1 cellular context compared by ENCODE assay signal in the genomic region with DNA sequence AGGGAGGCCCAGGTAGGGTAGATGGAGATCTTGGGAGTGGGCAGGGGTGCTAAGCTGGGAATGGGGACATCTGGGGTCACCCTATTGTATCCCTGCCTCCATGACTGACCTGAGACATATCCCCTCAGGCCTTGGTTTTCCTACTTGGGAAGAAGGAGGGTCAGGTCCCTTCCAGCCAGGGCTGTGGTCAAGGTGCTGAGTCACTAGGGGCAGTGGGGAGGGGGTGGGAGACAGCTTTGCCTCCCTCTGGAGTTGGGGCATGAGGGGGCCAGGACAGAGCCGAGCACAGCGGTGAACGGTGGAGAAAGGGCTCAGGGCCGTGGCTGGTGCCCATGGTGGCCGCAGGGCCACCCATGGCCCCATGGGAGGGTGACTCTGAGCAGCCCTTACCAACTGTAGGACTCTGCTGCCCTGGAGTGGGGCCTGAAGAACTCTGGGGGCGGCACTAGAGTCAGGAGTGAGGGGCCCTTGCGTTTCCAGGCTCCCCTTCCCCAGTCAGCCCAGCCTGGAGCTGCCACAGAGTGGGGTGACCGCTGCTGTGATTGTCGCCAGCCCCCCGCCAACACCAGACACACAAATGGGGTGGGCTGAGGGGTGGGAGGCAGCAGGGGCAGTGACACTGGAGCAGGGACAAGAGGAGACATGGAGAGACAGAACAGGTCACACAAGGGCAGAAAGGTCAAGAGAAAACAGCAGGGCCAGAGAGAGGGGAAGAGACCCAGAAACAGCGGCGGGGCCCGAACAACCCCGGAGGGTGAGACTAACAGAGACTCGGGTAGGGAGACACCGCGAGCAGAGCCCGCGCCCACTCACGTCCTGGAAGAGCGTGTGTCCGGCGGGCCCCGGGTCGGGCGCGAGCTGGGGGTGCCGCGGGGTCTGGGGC.
A peak's percentile ranks its signal among the peaks of the same experiment; 100 is the strongest.
TF ChIP-seq lines count a peak whose summit lies in the region.

No MANE protein-coding gene starts in this region.

TF ChIP-seq in HepG2, 621 proteins besides CTCF, POLR2A, EP300 and RAD21 (continued from another document and continues in another):
- TF ChIP-seq, protein P1, sequence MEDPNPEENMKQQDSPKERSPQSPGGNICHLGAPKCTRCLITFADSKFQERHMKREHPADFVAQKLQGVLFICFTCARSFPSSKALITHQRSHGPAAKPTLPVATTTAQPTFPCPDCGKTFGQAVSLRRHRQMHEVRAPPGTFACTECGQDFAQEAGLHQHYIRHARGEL (CRISPR knock-in tag; IDR thresholded peaks at IDR 0.05): 0 out of 2 replicates have a peak, but pooled peaks have one; percentile 14
- TF ChIP-seq ELF3 (CRISPR knock-in tag; IDR thresholded peaks at IDR 0.05) (no peak), ZNF205 (CRISPR knock-in tag; IDR thresholded peaks at IDR 0.05) (peak; percentile 66; the same call in 1 of the 2 replicates), ZNF605 (CRISPR knock-in tag; IDR thresholded peaks at IDR 0.05) (peak; percentile 43; the same call in 1 of the 2 replicates), ZNF598 (CRISPR knock-in tag; IDR thresholded peaks at IDR 0.05; ENCODE audit: borderline replicate concordance) (peak; percentile 79; the same call in 1 of the 2 replicates), ZNF430 (CRISPR knock-in tag; IDR thresholded peaks at IDR 0.05) (0 out of 2 replicates have a peak, but pooled peaks have one; percentile 15), ZFYVE20 (CRISPR knock-in tag; IDR thresholded peaks at IDR 0.05; ENCODE audit: borderline replicate concordance, low read depth) (0 out of 2 replicates have a peak, but pooled peaks have one; percentile 10), HOXA5 (CRISPR knock-in tag; IDR thresholded peaks at IDR 0.05) (no peak), ZNF256 (CRISPR knock-in tag; conservative IDR thresholded peaks at IDR 0.05) (no peak), GABPB1 (CRISPR knock-in tag; IDR thresholded peaks at IDR 0.05) (peak; percentile 21; the same call in 1 of the 2 replicates), ZFX (CRISPR knock-in tag; IDR thresholded peaks at IDR 0.05; ENCODE audit: low read depth) (peak; percentile 49; the same call in 1 of the 2 replicates), ZNF441 (CRISPR knock-in tag; IDR thresholded peaks at IDR 0.05; ENCODE audit: borderline replicate concordance) (0 out of 2 replicates have a peak, but pooled peaks have one; percentile 40), MAFG (CRISPR knock-in tag; IDR thresholded peaks at IDR 0.05) (0 out of 2 replicates have a peak, but pooled peaks have one; percentile 53), ZIK1 (CRISPR knock-in tag; IDR thresholded peaks at IDR 0.05; ENCODE audit: borderline replicate concordance, low read depth) (peak; percentile 81; the same call in 1 of the 2 replicates), FOXC1 (CRISPR knock-in tag; IDR thresholded peaks at IDR 0.05; ENCODE audit: borderline replicate concordance) (peak; percentile 56; the same call in 1 of the 2 replicates), NKX3-1 (CRISPR knock-in tag; IDR thresholded peaks at IDR 0.05) (no peak), HNRNPL (IDR thresholded peaks at IDR 0.05; ENCODE audit: low read depth, low read length) (0 out of 2 replicates have a peak, but pooled peaks have one; percentile 66), KDM5A (IDR thresholded peaks at IDR 0.05; ENCODE audit: borderline replicate concordance, low read length) (peak; percentile 41; the same call in 1 of the 2 replicates), ZNF563 (CRISPR knock-in tag; IDR thresholded peaks at IDR 0.05) (peak; percentile 70), ZBTB21 (CRISPR knock-in tag; IDR thresholded peaks at IDR 0.05) (0 out of 2 replicates have a peak, but pooled peaks have one; percentile 19), ZNF460 (CRISPR knock-in tag; IDR thresholded peaks at IDR 0.05; ENCODE audit: borderline replicate concordance) (no peak), ZNF367 (CRISPR knock-in tag; IDR thresholded peaks at IDR 0.05; ENCODE audit: borderline replicate concordance) (no peak), GATAD1 (CRISPR knock-in tag; IDR thresholded peaks at IDR 0.05) (peak; percentile 14), XRCC5 (optimal IDR thresholded peaks at IDR 0.05; ENCODE audit: low read length) (no peak), ZFAT (CRISPR knock-in tag; conservative IDR thresholded peaks at IDR 0.05) (no peak), HIVEP1 (CRISPR knock-in tag; IDR thresholded peaks at IDR 0.05) (peak; percentile 57; the same call in 1 of the 2 replicates), ATAD3A (CRISPR knock-in tag; IDR thresholded peaks at IDR 0.05) (no peak), RBM22 (optimal IDR thresholded peaks at IDR 0.05; ENCODE audit: low read length) (peak; percentile 36), KMT2A (CRISPR knock-in tag; IDR thresholded peaks at IDR 0.05) (peak; percentile 21; the same call in 1 of the 2 replicates), HDAC2 (CRISPR knock-in tag; IDR thresholded peaks at IDR 0.05) (peak; percentile 5; the same call in 1 of the 2 replicates), ZNF788 (CRISPR knock-in tag; IDR thresholded peaks at IDR 0.05; ENCODE audit: borderline replicate concordance) (peak; percentile 29; the same call in 1 of the 2 replicates), ZMYM4 (CRISPR knock-in tag; IDR thresholded peaks at IDR 0.05) (peak; percentile 15), EED (CRISPR knock-in tag; IDR thresholded peaks at IDR 0.05) (peak; percentile 73; the same call in 1 of the 2 replicates), REXO4 (CRISPR knock-in tag; IDR thresholded peaks at IDR 0.05; ENCODE audit: borderline replicate concordance) (peak; percentile 43; the same call in 1 of the 2 replicates), NONO (IDR thresholded peaks at IDR 0.05) (no peak), NONO (CRISPR knock-in tag; conservative IDR thresholded peaks at IDR 0.05) (no peak), ISL2 (CRISPR knock-in tag; IDR thresholded peaks at IDR 0.05) (no peak), ARHGAP35 (CRISPR knock-in tag; IDR thresholded peaks at IDR 0.05; ENCODE audit: borderline replicate concordance) (0 out of 2 replicates have a peak, but pooled peaks have one; percentile 43), CEBPG (CRISPR knock-in tag; IDR thresholded peaks at IDR 0.05) (no peak), ZNF44 (CRISPR knock-in tag; IDR thresholded peaks at IDR 0.05) (no peak), ZNF614 (CRISPR knock-in tag; IDR thresholded peaks at IDR 0.05; ENCODE audit: borderline replicate concordance) (peak; percentile 24; the same call in 1 of the 2 replicates), ZNF792 (CRISPR knock-in tag; IDR thresholded peaks at IDR 0.05) (peak; percentile 6; the same call in 1 of the 2 replicates), MXI1 (IDR thresholded peaks at IDR 0.05; ENCODE audit: borderline replicate concordance, low read depth, low read length) (no peak)
- TF ChIP-seq, protein P2, sequence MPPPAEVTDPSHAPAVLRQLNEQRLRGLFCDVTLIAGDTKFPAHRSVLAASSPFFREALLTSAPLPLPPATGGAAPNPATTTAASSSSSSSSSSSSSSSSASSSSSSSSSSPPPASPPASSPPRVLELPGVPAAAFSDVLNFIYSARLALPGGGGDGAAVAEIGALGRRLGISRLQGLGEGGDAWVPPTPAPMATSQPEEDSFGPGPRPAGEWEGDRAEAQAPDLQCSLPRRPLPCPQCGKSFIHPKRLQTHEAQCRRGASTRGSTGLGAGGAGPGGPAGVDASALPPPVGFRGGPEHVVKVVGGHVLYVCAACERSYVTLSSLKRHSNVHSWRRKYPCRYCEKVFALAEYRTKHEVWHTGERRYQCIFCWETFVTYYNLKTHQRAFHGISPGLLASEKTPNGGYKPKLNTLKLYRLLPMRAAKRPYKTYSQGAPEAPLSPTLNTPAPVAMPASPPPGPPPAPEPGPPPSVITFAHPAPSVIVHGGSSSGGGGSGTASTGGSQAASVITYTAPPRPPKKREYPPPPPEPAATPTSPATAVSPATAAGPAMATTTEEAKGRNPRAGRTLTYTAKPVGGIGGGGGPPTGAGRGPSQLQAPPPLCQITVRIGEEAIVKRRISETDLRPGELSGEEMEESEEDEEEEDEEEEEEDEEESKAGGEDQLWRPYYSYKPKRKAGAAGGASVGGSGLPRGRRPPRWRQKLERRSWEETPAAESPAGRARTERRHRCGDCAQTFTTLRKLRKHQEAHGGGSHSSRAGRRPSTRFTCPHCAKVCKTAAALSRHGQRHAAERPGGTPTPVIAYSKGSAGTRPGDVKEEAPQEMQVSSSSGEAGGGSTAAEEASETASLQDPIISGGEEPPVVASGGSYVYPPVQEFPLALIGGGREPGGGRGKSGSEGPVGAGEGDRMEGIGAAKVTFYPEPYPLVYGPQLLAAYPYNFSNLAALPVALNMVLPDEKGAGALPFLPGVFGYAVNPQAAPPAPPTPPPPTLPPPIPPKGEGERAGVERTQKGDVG (CRISPR knock-in tag; IDR thresholded peaks at IDR 0.05; ENCODE audit: borderline replicate concordance): no peak
- TF ChIP-seq, protein P3, sequence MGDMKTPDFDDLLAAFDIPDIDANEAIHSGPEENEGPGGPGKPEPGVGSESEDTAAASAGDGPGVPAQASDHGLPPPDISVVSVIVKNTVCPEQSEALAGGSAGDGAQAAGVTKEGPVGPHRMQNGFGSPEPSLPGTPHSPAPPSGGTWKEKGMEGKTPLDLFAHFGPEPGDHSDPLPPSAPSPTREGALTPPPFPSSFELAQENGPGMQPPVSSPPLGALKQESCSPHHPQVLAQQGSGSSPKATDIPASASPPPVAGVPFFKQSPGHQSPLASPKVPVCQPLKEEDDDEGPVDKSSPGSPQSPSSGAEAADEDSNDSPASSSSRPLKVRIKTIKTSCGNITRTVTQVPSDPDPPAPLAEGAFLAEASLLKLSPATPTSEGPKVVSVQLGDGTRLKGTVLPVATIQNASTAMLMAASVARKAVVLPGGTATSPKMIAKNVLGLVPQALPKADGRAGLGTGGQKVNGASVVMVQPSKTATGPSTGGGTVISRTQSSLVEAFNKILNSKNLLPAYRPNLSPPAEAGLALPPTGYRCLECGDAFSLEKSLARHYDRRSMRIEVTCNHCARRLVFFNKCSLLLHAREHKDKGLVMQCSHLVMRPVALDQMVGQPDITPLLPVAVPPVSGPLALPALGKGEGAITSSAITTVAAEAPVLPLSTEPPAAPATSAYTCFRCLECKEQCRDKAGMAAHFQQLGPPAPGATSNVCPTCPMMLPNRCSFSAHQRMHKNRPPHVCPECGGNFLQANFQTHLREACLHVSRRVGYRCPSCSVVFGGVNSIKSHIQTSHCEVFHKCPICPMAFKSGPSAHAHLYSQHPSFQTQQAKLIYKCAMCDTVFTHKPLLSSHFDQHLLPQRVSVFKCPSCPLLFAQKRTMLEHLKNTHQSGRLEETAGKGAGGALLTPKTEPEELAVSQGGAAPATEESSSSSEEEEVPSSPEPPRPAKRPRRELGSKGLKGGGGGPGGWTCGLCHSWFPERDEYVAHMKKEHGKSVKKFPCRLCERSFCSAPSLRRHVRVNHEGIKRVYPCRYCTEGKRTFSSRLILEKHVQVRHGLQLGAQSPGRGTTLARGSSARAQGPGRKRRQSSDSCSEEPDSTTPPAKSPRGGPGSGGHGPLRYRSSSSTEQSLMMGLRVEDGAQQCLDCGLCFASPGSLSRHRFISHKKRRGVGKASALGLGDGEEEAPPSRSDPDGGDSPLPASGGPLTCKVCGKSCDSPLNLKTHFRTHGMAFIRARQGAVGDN (CRISPR knock-in tag; IDR thresholded peaks at IDR 0.05): peak; percentile 42; the same call in 1 of the 2 replicates
- TF ChIP-seq, protein P4, sequence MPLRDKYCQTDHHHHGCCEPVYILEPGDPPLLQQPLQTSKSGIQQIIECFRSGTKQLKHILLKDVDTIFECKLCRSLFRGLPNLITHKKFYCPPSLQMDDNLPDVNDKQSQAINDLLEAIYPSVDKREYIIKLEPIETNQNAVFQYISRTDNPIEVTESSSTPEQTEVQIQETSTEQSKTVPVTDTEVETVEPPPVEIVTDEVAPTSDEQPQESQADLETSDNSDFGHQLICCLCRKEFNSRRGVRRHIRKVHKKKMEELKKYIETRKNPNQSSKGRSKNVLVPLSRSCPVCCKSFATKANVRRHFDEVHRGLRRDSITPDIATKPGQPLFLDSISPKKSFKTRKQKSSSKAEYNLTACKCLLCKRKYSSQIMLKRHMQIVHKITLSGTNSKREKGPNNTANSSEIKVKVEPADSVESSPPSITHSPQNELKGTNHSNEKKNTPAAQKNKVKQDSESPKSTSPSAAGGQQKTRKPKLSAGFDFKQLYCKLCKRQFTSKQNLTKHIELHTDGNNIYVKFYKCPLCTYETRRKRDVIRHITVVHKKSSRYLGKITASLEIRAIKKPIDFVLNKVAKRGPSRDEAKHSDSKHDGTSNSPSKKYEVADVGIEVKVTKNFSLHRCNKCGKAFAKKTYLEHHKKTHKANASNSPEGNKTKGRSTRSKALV (CRISPR knock-in tag; IDR thresholded peaks at IDR 0.05): no peak
- TF ChIP-seq, protein P5, sequence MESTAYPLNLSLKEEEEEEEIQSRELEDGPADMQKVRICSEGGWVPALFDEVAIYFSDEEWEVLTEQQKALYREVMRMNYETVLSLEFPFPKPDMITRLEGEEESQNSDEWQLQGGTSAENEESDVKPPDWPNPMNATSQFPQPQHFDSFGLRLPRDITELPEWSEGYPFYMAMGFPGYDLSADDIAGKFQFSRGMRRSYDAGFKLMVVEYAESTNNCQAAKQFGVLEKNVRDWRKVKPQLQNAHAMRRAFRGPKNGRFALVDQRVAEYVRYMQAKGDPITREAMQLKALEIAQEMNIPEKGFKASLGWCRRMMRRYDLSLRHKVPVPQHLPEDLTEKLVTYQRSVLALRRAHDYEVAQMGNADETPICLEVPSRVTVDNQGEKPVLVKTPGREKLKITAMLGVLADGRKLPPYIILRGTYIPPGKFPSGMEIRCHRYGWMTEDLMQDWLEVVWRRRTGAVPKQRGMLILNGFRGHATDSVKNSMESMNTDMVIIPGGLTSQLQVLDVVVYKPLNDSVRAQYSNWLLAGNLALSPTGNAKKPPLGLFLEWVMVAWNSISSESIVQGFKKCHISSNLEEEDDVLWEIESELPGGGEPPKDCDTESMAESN (CRISPR knock-in tag; conservative IDR thresholded peaks at IDR 0.05): peak; percentile 52; the same call in 1 of the 2 replicates
- TF ChIP-seq, protein P6, sequence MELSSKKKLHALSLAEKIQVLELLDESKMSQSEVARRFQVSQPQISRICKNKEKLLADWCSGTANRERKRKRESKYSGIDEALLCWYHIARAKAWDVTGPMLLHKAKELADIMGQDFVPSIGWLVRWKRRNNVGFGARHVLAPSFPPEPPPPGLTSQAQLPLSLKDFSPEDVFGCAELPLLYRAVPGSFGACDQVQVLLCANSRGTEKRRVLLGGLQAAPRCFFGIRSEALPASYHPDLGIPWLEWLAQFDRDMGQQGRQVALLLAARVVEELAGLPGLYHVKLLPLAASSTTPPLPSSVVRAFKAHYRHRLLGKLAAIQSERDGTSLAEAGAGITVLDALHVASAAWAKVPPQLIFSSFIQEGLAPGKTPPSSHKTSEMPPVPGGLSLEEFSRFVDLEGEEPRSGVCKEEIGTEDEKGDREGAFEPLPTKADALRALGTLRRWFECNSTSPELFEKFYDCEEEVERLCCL (CRISPR knock-in tag; IDR thresholded peaks at IDR 0.05; ENCODE audit: borderline replicate concordance): 0 out of 2 replicates have a peak, but pooled peaks have one; percentile 20
- TF ChIP-seq, protein P7, sequence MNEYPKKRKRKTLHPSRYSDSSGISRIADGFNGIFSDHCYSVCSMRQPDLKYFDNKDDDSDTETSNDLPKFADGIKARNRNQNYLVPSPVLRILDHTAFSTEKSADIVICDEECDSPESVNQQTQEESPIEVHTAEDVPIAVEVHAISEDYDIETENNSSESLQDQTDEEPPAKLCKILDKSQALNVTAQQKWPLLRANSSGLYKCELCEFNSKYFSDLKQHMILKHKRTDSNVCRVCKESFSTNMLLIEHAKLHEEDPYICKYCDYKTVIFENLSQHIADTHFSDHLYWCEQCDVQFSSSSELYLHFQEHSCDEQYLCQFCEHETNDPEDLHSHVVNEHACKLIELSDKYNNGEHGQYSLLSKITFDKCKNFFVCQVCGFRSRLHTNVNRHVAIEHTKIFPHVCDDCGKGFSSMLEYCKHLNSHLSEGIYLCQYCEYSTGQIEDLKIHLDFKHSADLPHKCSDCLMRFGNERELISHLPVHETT (CRISPR knock-in tag; conservative IDR thresholded peaks at IDR 0.05): 0 out of 2 replicates have a peak, but pooled peaks have one; percentile 28
